Comparison of ENCODE assay signal across 1 cellular context in the genomic region with DNA sequence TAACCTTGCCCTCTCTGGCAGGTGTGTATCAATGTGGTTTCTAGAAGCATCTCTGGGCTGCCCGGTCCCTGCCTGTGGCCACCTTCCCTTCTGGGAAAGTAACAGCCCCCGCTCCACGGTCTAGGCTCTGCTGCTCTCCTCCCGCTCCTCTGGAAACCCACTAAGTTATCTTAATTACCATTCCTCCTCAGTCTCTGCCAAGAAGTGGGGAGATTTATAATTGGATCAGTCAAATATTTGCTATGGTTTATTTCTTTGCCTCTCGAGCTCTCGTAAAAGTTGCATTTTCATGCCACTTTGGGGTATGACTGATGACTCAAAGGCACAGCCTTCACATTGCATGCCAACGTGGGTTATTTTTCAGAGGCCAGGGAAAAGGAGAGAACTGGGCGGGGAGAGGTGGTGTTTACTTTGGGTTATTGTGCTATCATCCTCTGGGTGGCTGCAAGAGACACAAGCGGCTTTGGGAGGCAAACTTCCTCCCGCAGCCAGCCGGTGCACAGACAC.
TF ChIP-seq lines count a peak whose summit lies in the region.

No MANE protein-coding gene starts in this region.

TF ChIP-seq in HEK293, 187 proteins besides CTCF, POLR2A, EP300 and RAD21 (continued from another document and continues in another):
- TF ChIP-seq, protein P1, sequence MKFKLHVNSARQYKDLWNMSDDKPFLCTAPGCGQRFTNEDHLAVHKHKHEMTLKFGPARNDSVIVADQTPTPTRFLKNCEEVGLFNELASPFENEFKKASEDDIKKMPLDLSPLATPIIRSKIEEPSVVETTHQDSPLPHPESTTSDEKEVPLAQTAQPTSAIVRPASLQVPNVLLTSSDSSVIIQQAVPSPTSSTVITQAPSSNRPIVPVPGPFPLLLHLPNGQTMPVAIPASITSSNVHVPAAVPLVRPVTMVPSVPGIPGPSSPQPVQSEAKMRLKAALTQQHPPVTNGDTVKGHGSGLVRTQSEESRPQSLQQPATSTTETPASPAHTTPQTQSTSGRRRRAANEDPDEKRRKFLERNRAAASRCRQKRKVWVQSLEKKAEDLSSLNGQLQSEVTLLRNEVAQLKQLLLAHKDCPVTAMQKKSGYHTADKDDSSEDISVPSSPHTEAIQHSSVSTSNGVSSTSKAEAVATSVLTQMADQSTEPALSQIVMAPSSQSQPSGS (tag by site-specific recombination; IDR thresholded peaks at IDR 0.05; ENCODE audit: low read depth) = no peak
- TF ChIP-seq GLI2 (tag by site-specific recombination; IDR thresholded peaks at IDR 0.05; ENCODE audit: borderline replicate concordance, low read depth) = peak; percentile 36; the same call in 1 of the 2 replicates
- TF ChIP-seq, protein P2, sequence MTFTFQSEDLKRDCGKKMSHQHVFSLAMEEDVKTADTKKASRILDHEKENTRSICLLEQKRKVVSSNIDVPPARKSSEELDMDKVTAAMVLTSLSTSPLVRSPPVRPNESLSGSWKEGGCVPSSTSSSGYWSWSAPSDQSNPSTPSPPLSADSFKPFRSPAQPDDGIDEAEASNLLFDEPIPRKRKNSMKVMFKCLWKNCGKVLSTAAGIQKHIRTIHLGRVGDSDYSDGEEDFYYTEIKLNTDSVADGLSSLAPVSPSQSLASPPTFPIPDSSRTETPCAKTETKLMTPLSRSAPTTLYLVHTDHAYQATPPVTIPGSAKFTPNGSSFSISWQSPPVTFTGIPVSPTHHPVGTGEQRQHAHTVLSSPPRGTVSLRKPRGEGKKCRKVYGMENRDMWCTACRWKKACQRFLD (tag by site-specific recombination; IDR thresholded peaks at IDR 0.05) = no peak
- no peak for TF ChIP-seq ZNF175 (tag by site-specific recombination; IDR thresholded peaks at IDR 0.05)
- peak; percentile 55 for TF ChIP-seq ZBTB8A (tag by site-specific recombination; IDR thresholded peaks at IDR 0.05)
- TF ChIP-seq ZNF785 (tag by site-specific recombination; IDR thresholded peaks at IDR 0.05) = no peak
- TF ChIP-seq, protein P3, sequence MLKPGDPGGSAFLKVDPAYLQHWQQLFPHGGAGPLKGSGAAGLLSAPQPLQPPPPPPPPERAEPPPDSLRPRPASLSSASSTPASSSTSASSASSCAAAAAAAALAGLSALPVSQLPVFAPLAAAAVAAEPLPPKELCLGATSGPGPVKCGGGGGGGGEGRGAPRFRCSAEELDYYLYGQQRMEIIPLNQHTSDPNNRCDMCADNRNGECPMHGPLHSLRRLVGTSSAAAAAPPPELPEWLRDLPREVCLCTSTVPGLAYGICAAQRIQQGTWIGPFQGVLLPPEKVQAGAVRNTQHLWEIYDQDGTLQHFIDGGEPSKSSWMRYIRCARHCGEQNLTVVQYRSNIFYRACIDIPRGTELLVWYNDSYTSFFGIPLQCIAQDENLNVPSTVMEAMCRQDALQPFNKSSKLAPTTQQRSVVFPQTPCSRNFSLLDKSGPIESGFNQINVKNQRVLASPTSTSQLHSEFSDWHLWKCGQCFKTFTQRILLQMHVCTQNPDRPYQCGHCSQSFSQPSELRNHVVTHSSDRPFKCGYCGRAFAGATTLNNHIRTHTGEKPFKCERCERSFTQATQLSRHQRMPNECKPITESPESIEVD (tag by site-specific recombination; IDR thresholded peaks at IDR 0.05) = peak; percentile 98
- peak; percentile 92 for TF ChIP-seq ZXDB (tag by site-specific recombination; IDR thresholded peaks at IDR 0.05)
- no peak for TF ChIP-seq GFI1B (tag by site-specific recombination; IDR thresholded peaks at IDR 0.05)
- peak; percentile 100 for TF ChIP-seq FEZF1 (tag by site-specific recombination; IDR thresholded peaks at IDR 0.05)
- no peak for TF ChIP-seq ZNF302 (tag by site-specific recombination; IDR thresholded peaks at IDR 0.05; ENCODE audit: low read depth)
- TF ChIP-seq ZFHX2 (tag by site-specific recombination; conservative IDR thresholded peaks at IDR 0.05) = peak; percentile 51
- TF ChIP-seq ZNF549 (tag by site-specific recombination; IDR thresholded peaks at IDR 0.05) = no peak
- no peak for TF ChIP-seq ZNF670 (tag by site-specific recombination; IDR thresholded peaks at IDR 0.05; ENCODE audit: low read depth)
- TF ChIP-seq ZNF335 (tag by site-specific recombination; conservative IDR thresholded peaks at IDR 0.05) = peak; percentile 90
- no peak for TF ChIP-seq ZIC2 (tag by site-specific recombination; IDR thresholded peaks at IDR 0.05)
- TF ChIP-seq ZNF585B (tag by site-specific recombination; IDR thresholded peaks at IDR 0.05) = no peak
- peak; percentile 98 for TF ChIP-seq SP7 (tag by site-specific recombination; IDR thresholded peaks at IDR 0.05)
- TF ChIP-seq, protein P4, sequence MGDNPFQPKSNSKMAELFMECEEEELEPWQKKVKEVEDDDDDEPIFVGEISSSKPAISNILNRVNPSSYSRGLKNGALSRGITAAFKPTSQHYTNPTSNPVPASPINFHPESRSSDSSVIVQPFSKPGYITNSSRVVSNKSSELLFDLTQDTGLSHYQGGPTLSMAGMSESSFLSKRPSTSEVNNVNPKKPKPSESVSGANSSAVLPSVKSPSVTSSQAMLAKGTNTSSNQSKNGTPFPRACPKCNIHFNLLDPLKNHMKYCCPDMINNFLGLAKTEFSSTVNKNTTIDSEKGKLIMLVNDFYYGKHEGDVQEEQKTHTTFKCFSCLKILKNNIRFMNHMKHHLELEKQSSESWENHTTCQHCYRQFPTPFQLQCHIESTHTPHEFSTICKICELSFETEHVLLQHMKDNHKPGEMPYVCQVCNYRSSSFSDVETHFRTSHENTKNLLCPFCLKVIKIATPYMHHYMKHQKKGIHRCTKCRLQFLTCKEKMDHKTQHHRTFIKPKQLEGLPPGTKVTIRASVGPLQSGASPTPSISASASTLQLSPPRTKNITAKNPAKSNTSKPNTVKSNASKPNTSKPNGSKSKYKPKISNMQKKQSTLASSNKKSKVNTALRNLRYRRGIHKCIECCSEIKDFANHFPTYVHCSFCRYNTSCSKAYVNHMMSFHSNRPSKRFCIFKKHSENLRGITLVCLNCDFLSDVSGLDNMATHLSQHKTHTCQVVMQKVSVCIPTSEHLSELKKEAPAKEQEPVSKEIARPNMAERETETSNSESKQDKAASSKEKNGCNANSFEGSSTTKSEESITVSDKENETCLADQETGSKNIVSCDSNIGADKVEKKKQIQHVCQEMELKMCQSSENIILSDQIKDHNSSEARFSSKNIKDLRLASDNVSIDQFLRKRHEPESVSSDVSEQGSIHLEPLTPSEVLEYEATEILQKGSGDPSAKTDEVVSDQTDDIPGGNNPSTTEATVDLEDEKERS (tag by site-specific recombination; IDR thresholded peaks at IDR 0.05) = no peak
- TF ChIP-seq, protein P5, sequence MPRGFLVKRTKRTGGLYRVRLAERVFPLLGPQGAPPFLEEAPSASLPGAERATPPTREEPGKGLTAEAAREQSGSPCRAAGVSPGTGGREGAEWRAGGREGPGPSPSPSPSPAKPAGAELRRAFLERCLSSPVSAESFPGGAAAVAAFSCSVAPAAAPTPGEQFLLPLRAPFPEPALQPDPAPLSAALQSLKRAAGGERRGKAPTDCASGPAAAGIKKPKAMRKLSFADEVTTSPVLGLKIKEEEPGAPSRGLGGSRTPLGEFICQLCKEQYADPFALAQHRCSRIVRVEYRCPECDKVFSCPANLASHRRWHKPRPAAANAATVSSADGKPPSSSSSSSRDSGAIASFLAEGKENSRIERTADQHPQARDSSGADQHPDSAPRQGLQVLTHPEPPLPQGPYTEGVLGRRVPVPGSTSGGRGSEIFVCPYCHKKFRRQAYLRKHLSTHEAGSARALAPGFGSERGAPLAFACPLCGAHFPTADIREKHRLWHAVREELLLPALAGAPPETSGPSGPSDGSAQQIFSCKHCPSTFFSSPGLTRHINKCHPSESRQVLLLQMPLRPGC (tag by site-specific recombination; IDR thresholded peaks at IDR 0.05) = peak; percentile 57; the same call in 1 of the 2 replicates
- TF ChIP-seq ZNF184 (tag by site-specific recombination; IDR thresholded peaks at IDR 0.05) = no peak
- TF ChIP-seq ZNF677 (tag by site-specific recombination; IDR thresholded peaks at IDR 0.05) = no peak
- TF ChIP-seq ZNF16 (tag by site-specific recombination; IDR thresholded peaks at IDR 0.05; ENCODE audit: low read depth) = no peak
- no peak for TF ChIP-seq HOXA7 (CRISPR knock-in tag; IDR thresholded peaks at IDR 0.05; ENCODE audit: borderline replicate concordance)
- TF ChIP-seq ZNF596 (tag by site-specific recombination; IDR thresholded peaks at IDR 0.05) = no peak
- TF ChIP-seq, protein P6, sequence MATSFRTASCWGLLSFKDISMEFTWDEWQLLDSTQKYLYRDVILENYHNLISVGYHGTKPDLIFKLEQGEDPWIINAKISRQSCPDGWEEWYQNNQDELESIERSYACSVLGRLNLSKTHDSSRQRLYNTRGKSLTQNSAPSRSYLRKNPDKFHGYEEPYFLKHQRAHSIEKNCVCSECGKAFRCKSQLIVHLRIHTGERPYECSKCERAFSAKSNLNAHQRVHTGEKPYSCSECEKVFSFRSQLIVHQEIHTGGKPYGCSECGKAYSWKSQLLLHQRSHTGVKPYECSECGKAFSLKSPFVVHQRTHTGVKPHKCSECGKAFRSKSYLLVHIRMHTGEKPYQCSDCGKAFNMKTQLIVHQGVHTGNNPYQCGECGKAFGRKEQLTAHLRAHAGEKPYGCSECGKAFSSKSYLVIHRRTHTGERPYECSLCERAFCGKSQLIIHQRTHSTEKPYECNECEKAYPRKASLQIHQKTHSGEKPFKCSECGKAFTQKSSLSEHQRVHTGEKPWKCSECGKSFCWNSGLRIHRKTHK (tag by site-specific recombination; IDR thresholded peaks at IDR 0.05) = no peak
- TF ChIP-seq ZBTB7A (tag by site-specific recombination; IDR thresholded peaks at IDR 0.05; ENCODE audit: low read depth) = no peak
- no peak for TF ChIP-seq ZNF138 (tag by site-specific recombination; IDR thresholded peaks at IDR 0.05; ENCODE audit: borderline replicate concordance)
- TF ChIP-seq, protein P7, sequence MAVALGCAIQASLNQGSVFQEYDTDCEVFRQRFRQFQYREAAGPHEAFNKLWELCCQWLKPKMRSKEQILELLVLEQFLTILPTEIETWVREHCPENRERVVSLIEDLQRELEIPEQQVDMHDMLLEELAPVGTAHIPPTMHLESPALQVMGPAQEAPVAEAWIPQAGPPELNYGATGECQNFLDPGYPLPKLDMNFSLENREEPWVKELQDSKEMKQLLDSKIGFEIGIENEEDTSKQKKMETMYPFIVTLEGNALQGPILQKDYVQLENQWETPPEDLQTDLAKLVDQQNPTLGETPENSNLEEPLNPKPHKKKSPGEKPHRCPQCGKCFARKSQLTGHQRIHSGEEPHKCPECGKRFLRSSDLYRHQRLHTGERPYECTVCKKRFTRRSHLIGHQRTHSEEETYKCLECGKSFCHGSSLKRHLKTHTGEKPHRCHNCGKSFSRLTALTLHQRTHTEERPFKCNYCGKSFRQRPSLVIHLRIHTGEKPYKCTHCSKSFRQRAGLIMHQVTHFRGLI (tag by site-specific recombination; IDR thresholded peaks at IDR 0.05) = peak; percentile 34; the same call in 1 of the 2 replicates
- TF ChIP-seq, protein P8, sequence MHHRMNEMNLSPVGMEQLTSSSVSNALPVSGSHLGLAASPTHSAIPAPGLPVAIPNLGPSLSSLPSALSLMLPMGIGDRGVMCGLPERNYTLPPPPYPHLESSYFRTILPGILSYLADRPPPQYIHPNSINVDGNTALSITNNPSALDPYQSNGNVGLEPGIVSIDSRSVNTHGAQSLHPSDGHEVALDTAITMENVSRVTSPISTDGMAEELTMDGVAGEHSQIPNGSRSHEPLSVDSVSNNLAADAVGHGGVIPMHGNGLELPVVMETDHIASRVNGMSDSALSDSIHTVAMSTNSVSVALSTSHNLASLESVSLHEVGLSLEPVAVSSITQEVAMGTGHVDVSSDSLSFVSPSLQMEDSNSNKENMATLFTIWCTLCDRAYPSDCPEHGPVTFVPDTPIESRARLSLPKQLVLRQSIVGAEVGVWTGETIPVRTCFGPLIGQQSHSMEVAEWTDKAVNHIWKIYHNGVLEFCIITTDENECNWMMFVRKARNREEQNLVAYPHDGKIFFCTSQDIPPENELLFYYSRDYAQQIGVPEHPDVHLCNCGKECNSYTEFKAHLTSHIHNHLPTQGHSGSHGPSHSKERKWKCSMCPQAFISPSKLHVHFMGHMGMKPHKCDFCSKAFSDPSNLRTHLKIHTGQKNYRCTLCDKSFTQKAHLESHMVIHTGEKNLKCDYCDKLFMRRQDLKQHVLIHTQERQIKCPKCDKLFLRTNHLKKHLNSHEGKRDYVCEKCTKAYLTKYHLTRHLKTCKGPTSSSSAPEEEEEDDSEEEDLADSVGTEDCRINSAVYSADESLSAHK (tag by site-specific recombination; IDR thresholded peaks at IDR 0.05) = peak; percentile 83
- TF ChIP-seq, protein P9, sequence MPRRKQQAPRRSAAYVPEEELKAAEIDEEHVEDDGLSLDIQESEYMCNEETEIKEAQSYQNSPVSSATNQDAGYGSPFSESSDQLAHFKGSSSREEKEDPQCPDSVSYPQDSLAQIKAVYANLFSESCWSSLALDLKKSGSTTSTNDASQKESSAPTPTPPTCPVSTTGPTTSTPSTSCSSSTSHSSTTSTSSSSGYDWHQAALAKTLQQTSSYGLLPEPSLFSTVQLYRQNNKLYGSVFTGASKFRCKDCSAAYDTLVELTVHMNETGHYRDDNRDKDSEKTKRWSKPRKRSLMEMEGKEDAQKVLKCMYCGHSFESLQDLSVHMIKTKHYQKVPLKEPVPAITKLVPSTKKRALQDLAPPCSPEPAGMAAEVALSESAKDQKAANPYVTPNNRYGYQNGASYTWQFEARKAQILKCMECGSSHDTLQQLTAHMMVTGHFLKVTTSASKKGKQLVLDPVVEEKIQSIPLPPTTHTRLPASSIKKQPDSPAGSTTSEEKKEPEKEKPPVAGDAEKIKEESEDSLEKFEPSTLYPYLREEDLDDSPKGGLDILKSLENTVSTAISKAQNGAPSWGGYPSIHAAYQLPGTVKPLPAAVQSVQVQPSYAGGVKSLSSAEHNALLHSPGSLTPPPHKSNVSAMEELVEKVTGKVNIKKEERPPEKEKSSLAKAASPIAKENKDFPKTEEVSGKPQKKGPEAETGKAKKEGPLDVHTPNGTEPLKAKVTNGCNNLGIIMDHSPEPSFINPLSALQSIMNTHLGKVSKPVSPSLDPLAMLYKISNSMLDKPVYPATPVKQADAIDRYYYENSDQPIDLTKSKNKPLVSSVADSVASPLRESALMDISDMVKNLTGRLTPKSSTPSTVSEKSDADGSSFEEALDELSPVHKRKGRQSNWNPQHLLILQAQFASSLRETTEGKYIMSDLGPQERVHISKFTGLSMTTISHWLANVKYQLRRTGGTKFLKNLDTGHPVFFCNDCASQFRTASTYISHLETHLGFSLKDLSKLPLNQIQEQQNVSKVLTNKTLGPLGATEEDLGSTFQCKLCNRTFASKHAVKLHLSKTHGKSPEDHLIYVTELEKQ (tag by site-specific recombination; IDR thresholded peaks at IDR 0.05; ENCODE audit: borderline replicate concordance) = peak; percentile 81; the same call in 1 of the 2 replicates
- TF ChIP-seq ZNF561 (tag by site-specific recombination; IDR thresholded peaks at IDR 0.05; ENCODE audit: borderline replicate concordance) = peak; percentile 87; the same call in 1 of the 2 replicates
- TF ChIP-seq ZNF292 (tag by site-specific recombination; IDR thresholded peaks at IDR 0.05; ENCODE audit: borderline replicate concordance, low read depth) = no peak
- no peak for TF ChIP-seq ZNF354C (tag by site-specific recombination; IDR thresholded peaks at IDR 0.05; ENCODE audit: borderline replicate concordance, low read depth)
- TF ChIP-seq, protein P10, sequence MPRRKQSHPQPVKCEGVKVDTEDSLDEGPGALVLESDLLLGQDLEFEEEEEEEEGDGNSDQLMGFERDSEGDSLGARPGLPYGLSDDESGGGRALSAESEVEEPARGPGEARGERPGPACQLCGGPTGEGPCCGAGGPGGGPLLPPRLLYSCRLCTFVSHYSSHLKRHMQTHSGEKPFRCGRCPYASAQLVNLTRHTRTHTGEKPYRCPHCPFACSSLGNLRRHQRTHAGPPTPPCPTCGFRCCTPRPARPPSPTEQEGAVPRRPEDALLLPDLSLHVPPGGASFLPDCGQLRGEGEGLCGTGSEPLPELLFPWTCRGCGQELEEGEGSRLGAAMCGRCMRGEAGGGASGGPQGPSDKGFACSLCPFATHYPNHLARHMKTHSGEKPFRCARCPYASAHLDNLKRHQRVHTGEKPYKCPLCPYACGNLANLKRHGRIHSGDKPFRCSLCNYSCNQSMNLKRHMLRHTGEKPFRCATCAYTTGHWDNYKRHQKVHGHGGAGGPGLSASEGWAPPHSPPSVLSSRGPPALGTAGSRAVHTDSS (tag by site-specific recombination; IDR thresholded peaks at IDR 0.05) = no peak
- peak; percentile 82; the same call in 1 of the 2 replicates for TF ChIP-seq ZSCAN30 (tag by site-specific recombination; IDR thresholded peaks at IDR 0.05)
